Comparison of ENCODE assay signal across 16 cellular contexts in the genomic region with DNA sequence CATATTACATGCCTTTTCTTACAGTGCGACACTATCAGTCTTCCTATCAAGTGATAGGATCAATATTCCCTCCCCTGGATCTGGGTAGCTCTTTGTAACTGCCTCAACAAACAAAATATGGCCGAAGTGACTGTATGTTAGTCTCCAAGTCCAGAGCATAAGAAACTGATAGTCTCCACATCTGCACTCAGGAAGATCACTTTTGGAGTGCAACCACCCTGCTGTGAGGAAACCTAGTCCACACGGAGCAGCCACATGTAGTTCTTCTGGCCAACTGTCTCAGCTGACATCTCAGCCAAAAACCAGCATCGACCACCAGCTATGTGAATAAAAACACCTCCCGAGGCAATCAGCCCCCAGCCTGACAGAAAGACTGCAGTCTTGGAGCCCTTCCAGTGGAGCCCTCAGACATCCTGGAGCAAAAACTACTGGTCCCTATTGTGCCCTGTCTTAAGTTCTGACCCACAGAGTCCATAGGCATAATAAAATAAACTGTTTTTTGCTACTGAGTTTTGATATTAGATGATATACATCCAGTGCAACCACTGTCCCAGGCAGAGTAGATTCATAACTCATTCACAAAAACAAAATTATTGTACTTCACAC.
DNase-seq lines count a peak whose midpoint lies in the region; ATAC-seq and TF ChIP-seq lines count a peak whose summit lies in the region.
"Had no signal": no experiment of that assay in that cellular context is flagged by ENCODE, and none has a peak within 500 bp of the region (broad histone marks: within the 10 kb centered on the region; RNA-seq: fewer than 3 reads in every experiment).

No MANE protein-coding gene starts in this region.

- H3K36me3 ChIP-seq in neutrophil: no peaks in the 10 kb centered on the region
- H3K36me3 ChIP-seq: SJSA1 had no signal

- peaks cover 42 to 49% of the 10 kb centered on the region in 2 experiments for H3K4me1 ChIP-seq in neutrophil (ENCODE audit: control insufficient read depth in 1 of 2, insufficient read depth in 1 of 2, low read depth in 1 of 2, low read length in 1 of 2)

- no peaks in the 10 kb centered on the region for H3K36me3 Mint-ChIP-seq in T-helper 2 cell treated with Interferon-gamma antibody and Interleukin-4, amounts not matched to agents 5 μg/mL and 100 μg/mL, for 36 hours (ENCODE audit: low read depth)
- no peaks in the 10 kb centered on the region for H3K36me3 Mint-ChIP-seq in HFFc6 (ENCODE audit: low read depth)
- H3K36me3 Mint-ChIP-seq: brain had no signal

- ATAC-seq in HG02610 (IDR thresholded peaks at IDR 0.05; ENCODE audit: unreplicated experiment) (no peak), HG02970 (IDR thresholded peaks at IDR 0.05; ENCODE audit: low FRiP score, unreplicated experiment) (no peak)
- ATAC-seq: foreskin keratinocyte had no signal

- no peaks in the 10 kb centered on the region for H3K27me3 Mint-ChIP-seq in T-helper 2 cell treated with Interferon-gamma antibody and Interleukin-4, amounts not matched to agents 5 μg/mL and 100 μg/mL, for 36 hours (ENCODE audit: low read depth)
- H3K27me3 Mint-ChIP-seq in HFFc6 (ENCODE audit: insufficient read depth): no peaks in the 10 kb centered on the region; the same call in 1 of the 2 replicates
- H3K27me3 Mint-ChIP-seq: brain had no signal

- peak overlapping the region; percentile 74 for H3K27ac ChIP-seq in neutrophil
- H3K27ac ChIP-seq: foreskin keratinocyte, SJSA1 had no signal

- no peak for DNase-seq in T-helper 2 cell treated with Interferon-gamma antibody and Interleukin-4, amounts not matched to agents 5 μg/mL and 100 μg/mL, for 36 hours (ENCODE audit: low spot score)
- DNase-seq in T-helper 2 cell: no peak
- no peak for DNase-seq in HFFc6
- DNase-seq in astrocyte of the spinal cord (ENCODE audit: low read depth, low spot score): peak; percentile 52
- DNase-seq in NCI-H345 treated with DMSO at 0.1 percent for 48 hours (lab: John Stamatoyannopoulos, UW; ENCODE audit: unreplicated experiment): no peak
- DNase-seq: activated T-cell treated with anti-CD3 and anti-CD28 coated beads for 4 hours; effector memory CD4-positive, alpha-beta T cell; nucleus accumbens had no signal

- TF ChIP-seq CTCF in HFFc6 (IDR thresholded peaks at IDR 0.05) (no peak), astrocyte of the spinal cord (IDR thresholded peaks at IDR 0.05; ENCODE audit: low read depth, low read length) (no peak), neutrophil (IDR thresholded peaks at IDR 0.05) (no peak)

- H3K27me3 ChIP-seq in neutrophil: no peaks in the 10 kb centered on the region
- H3K27me3 ChIP-seq: foreskin keratinocyte, SJSA1 had no signal

- H3K9me3 Mint-ChIP-seq in T-helper 2 cell treated with Interferon-gamma antibody and Interleukin-4, amounts not matched to agents 5 μg/mL and 100 μg/mL, for 36 hours: no peaks in the 10 kb centered on the region
- H3K9me3 Mint-ChIP-seq in HFFc6: no peaks in the 10 kb centered on the region
- H3K9me3 Mint-ChIP-seq: brain had no signal

- no peaks in the 10 kb centered on the region for H3K9me3 ChIP-seq in neutrophil
- H3K9me3 ChIP-seq: SJSA1 had no signal

- H3K4me3 ChIP-seq in astrocyte of the spinal cord (ENCODE audit: low read depth, low read length) (no peak overlapping the region), neutrophil (ENCODE audit: low read depth in 1 of 2, low read length in 1 of 2) (no peak overlapping the region)
- H3K4me3 ChIP-seq: lung, SJSA1, smooth muscle cell had no signal

- H3K27ac Mint-ChIP-seq in T-helper 2 cell treated with Interferon-gamma antibody and Interleukin-4, amounts not matched to agents 5 μg/mL and 100 μg/mL, for 36 hours: peak overlapping the region; percentile 49
- peak overlapping the region; percentile 55 for H3K27ac Mint-ChIP-seq in HFFc6

- in situ Hi-C loops in astrocyte of the spinal cord (cut with HindIII; ENCODE audit: low sequenced_read_pairs): no loop called here

- no peak overlapping the region for H3K4me3 Mint-ChIP-seq in T-helper 2 cell treated with Interferon-gamma antibody and Interleukin-4, amounts not matched to agents 5 μg/mL and 100 μg/mL, for 36 hours
- peak overlapping the region; percentile 34; the same call in 1 of the 2 replicates for H3K4me3 Mint-ChIP-seq in HFFc6
- H3K4me3 Mint-ChIP-seq: brain had no signal

- peaks cover 52% of the 10 kb centered on the region for H3K4me1 Mint-ChIP-seq in T-helper 2 cell treated with Interferon-gamma antibody and Interleukin-4, amounts not matched to agents 5 μg/mL and 100 μg/mL, for 36 hours (ENCODE audit: low read depth)
- H3K4me1 Mint-ChIP-seq in HFFc6 (ENCODE audit: low read depth): peaks cover 90% of the 10 kb centered on the region
